In the genomic region with DNA sequence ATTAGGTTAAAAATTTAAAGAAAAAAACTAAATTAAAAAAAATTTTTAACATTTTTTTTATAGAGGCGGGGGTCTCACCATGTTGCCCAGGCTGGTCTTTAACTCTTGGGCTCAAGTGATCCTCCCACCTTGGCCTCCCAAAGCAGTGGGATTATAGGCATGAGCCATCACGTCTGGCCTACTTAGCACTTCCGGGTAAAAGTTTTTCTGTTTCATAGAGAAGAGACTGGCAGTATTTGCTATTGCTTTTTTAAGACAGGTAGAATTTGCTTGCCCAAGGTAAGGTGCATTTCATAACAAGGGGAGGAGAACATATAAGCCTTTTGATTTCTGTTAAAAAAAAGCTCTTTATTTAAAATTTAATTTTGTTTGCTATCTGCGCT, we compare ENCODE assay signal across 19 cellular contexts. TPM values are rescaled to one million over a fixed set of nuclear protein-coding genes. Genes with fewer than 3 reads are reported as not detected.
DNase-seq lines count a peak whose midpoint lies in the region; ATAC-seq, FAIRE-seq and TF ChIP-seq lines count a peak whose summit lies in the region.
"Had no signal": no experiment of that assay in that cellular context is flagged by ENCODE, and none has a peak within 500 bp of the region (broad histone marks: within the 10 kb centered on the region; RNA-seq: fewer than 3 reads in every experiment).

No MANE protein-coding gene starts in this region.

- no peak for FAIRE-seq in H1 (lab: Jason Lieb, UNC)
- FAIRE-seq: GM12878 had no signal

- no peaks in the 10 kb centered on the region for H4K20me1 ChIP-seq in H9 (ENCODE audit: control insufficient read depth, insufficient read depth, insufficient read length)
- H4K20me1 ChIP-seq in H1 (replicated peaks in 1 of 2; ENCODE audit: control insufficient read depth in 1 of 2, insufficient read depth in 2 of 2, low read length in 2 of 2), result no peaks in the 10 kb centered on the region

- CTCF ChIA-PET in activated CD4-positive, alpha-beta memory T cell treated with anti-CD3 and anti-CD28 coated beads, Interleukin-2, amount 10 ng/mL, durations not matched to agents 7 days and 5 days (lab: Charles Lee), result interaction anchor here (1.2 to 2.6 kb wide), 5 partner anchors 12 to 143 kb away, joined by 3 to 11 read pairs (median 5); a partner anchor contains a TSS
- CTCF ChIA-PET in H1 (lab: Charles Lee; ENCODE audit: partially characterized antibody), result interaction anchor here (1.0 to 1.1 kb wide), 3 partner anchors 30 to 73 kb away, joined by 3 to 4 read pairs (median 3); no protein-coding TSS in a partner anchor

- TF ChIP-seq RAD21 in H1 (IDR thresholded peaks at IDR 0.05 in 1 of 2, conservative IDR thresholded peaks at IDR 0.05 in 1 of 2; ENCODE audit: low read depth in 2 of 2, low read length in 2 of 2), result no peak

- no peak overlapping the region for H3K4me3 Mint-ChIP-seq in T-helper 1 cell treated with Interleukin-12 subunit alpha and Interleukin-12 subunit beta and Interleukin-4 antibody, amounts not matched to agents 30 μg/mL and 1 μg/mL, for 36 hours
- H3K4me3 Mint-ChIP-seq in H9, result no peak overlapping the region
- no peak overlapping the region for H3K4me3 Mint-ChIP-seq in activated CD4-positive, alpha-beta memory T cell treated with anti-CD3 and anti-CD28 coated beads, Interleukin-2, amount 10 ng/mL, durations not matched to agents 7 days and 5 days
- H3K4me3 Mint-ChIP-seq: memory B cell had no signal

- DNase-seq in T-helper 1 cell, result no peak
- DNase-seq in H9, result no peak
- DNase-seq in activated CD4-positive, alpha-beta memory T cell treated with anti-CD3 and anti-CD28 coated beads, Interleukin-2, amount 10 ng/mL, durations not matched to agents 7 days and 5 days, result no peak
- DNase-seq in H1 (ENCODE audit: low read depth in 1 of 2, low spot score in 2 of 2), result no peak
- no peak for DNase-seq in head of caudate nucleus
- DNase-seq in stimulated activated CD4-positive, alpha-beta T cell treated with anti-CD3 and anti-CD28 coated beads, Interleukin-15, amount 100 ng/mL, for 24 hours, result no peak
- DNase-seq: 8988T, NCI-H2081, NCI-H345, NCI-H774, occipital lobe, Right ventricle myocardium superior, tibial artery had no signal

- H4K8ac ChIP-seq in H9 (replicated peaks; ENCODE audit: insufficient read length, low read depth, low read length) (no peak overlapping the region), H1 (ENCODE audit: extremely low read depth, insufficient read depth, low read length) (no peak overlapping the region)

- H2BK120ac ChIP-seq in H9 (ENCODE audit: low read depth, low read length, poor library complexity, severe bottlenecking) (no peak overlapping the region), H1 (replicated peaks; ENCODE audit: low read depth, low read length) (no peak overlapping the region)

- TF ChIP-seq CTCF in H9 (conservative IDR thresholded peaks at IDR 0.05), result no peak
- no peak for TF ChIP-seq CTCF in H1 (IDR thresholded peaks at IDR 0.05; ENCODE audit: control extremely low read depth in 1 of 3, insufficient read depth in 1 of 3, low read depth in 1 of 3, low read length in 3 of 3)

- H2BK20ac ChIP-seq in H9 (ENCODE audit: low read depth, low read length, poor library complexity, severe bottlenecking) (peak overlapping the region; percentile 91), H1 (ENCODE audit: low read length) (0 out of 2 replicates have a peak overlapping the region, but pooled peaks have one; percentile 61)

- no peaks in the 10 kb centered on the region for H3K23me2 ChIP-seq in H9 (ENCODE audit: insufficient read length, low read depth, low read length, poor library complexity, severe bottlenecking)
- H3K23me2 ChIP-seq in H1 (ENCODE audit: low read depth, low read length), result no peaks in the 10 kb centered on the region

- H3T11ph ChIP-seq in H9 (ENCODE audit: low read length), result no peak overlapping the region

- no peak overlapping the region for H2BK15ac ChIP-seq in H9 (ENCODE audit: low read depth, low read length)
- no peak overlapping the region for H2BK15ac ChIP-seq in H1 (ENCODE audit: low read length)

- H2AK5ac ChIP-seq in H9 (ENCODE audit: insufficient read length, low read length) (no peak overlapping the region), H1 (ENCODE audit: low read depth, low read length) (no peak overlapping the region)

- H3K27ac Mint-ChIP-seq in T-helper 1 cell treated with Interleukin-12 subunit alpha and Interleukin-12 subunit beta and Interleukin-4 antibody, amounts not matched to agents 30 μg/mL and 1 μg/mL, for 36 hours, result peak overlapping the region; percentile 71
- H3K27ac Mint-ChIP-seq in H9, result no peak overlapping the region
- peak overlapping the region; percentile 85 for H3K27ac Mint-ChIP-seq in activated CD4-positive, alpha-beta memory T cell treated with anti-CD3 and anti-CD28 coated beads, Interleukin-2, amount 10 ng/mL, durations not matched to agents 7 days and 5 days

- H3K9me3 Mint-ChIP-seq in T-helper 1 cell treated with Interleukin-12 subunit alpha and Interleukin-12 subunit beta and Interleukin-4 antibody, amounts not matched to agents 30 μg/mL and 1 μg/mL, for 36 hours, result peaks cover 18% of the 10 kb centered on the region
- peaks cover 6 to 12% of the 10 kb centered on the region in 2 experiments; a peak in 3 of 5 replicates for H3K9me3 Mint-ChIP-seq in H9
- H3K9me3 Mint-ChIP-seq in activated CD4-positive, alpha-beta memory T cell treated with anti-CD3 and anti-CD28 coated beads, Interleukin-2, amount 10 ng/mL, durations not matched to agents 7 days and 5 days, result peaks cover 13% of the 10 kb centered on the region
- H3K9me3 Mint-ChIP-seq: memory B cell had no signal

- no peaks in the 10 kb centered on the region for H3K27me3 Mint-ChIP-seq in T-helper 1 cell treated with Interleukin-12 subunit alpha and Interleukin-12 subunit beta and Interleukin-4 antibody, amounts not matched to agents 30 μg/mL and 1 μg/mL, for 36 hours (ENCODE audit: low read depth)
- H3K27me3 Mint-ChIP-seq in H9 (ENCODE audit: low read depth), result peaks cover 3% of the 10 kb centered on the region
- H3K27me3 Mint-ChIP-seq in activated CD4-positive, alpha-beta memory T cell treated with anti-CD3 and anti-CD28 coated beads, Interleukin-2, amount 10 ng/mL, durations not matched to agents 7 days and 5 days, result no peaks in the 10 kb centered on the region
- H3K27me3 Mint-ChIP-seq: memory B cell had no signal

- H3K36me3 Mint-ChIP-seq in T-helper 1 cell treated with Interleukin-12 subunit alpha and Interleukin-12 subunit beta and Interleukin-4 antibody, amounts not matched to agents 30 μg/mL and 1 μg/mL, for 36 hours (ENCODE audit: low read depth), result peaks cover 18% of the 10 kb centered on the region
- peaks cover 3 to 13% (median 8%) of the 10 kb centered on the region in 3 experiments for H3K36me3 Mint-ChIP-seq in H9 (ENCODE audit: insufficient read depth in 1 of 3, low read depth in 3 of 3)
- peaks cover 21% of the 10 kb centered on the region for H3K36me3 Mint-ChIP-seq in activated CD4-positive, alpha-beta memory T cell treated with anti-CD3 and anti-CD28 coated beads, Interleukin-2, amount 10 ng/mL, durations not matched to agents 7 days and 5 days (ENCODE audit: low read depth)

- H3K27me3 ChIP-seq in H9 (ENCODE audit: insufficient read depth, low read length), result no peaks in the 10 kb centered on the region
- H3K27me3 ChIP-seq in H1 (replicated peaks in 1 of 4; ENCODE audit: control insufficient read depth in 3 of 4, extremely low read depth in 1 of 4, insufficient read depth in 3 of 4, low read length in 3 of 4), result no peaks in the 10 kb centered on the region; a peak in 1 of 7 replicates
- H3K27me3 ChIP-seq: adrenal gland, tibial artery had no signal

- TF ChIP-seq POLR2A in H1 (IDR thresholded peaks at IDR 0.05; ENCODE audit: control extremely low read depth in 1 of 2, low read depth in 2 of 2, low read length in 2 of 2), result no peak

- H3K79me2 ChIP-seq in H9 (ENCODE audit: insufficient read depth, low read length) (no peaks in the 10 kb centered on the region), H1 (ENCODE audit: control insufficient read depth in 1 of 2, insufficient read depth in 2 of 2, low read length in 2 of 2) (no peaks in the 10 kb centered on the region)

- H3K27ac ChIP-seq in H9 (ENCODE audit: insufficient read length, low read depth, low read length), result no peak overlapping the region
- no peak overlapping the region for H3K27ac ChIP-seq in H1 (ENCODE audit: low read depth, low read length)
- H3K27ac ChIP-seq: tibial artery had no signal

- POLR2A ChIA-PET in activated CD4-positive, alpha-beta memory T cell treated with anti-CD3 and anti-CD28 coated beads, Interleukin-2, amount 10 ng/mL, durations not matched to agents 7 days and 5 days (lab: Charles Lee), result interaction anchor here (1.2 to 11.3 kb wide), 9 partner anchors 12 to 458 kb away, joined by 3 to 234 read pairs (median 7); a partner anchor contains a TSS
- POLR2A ChIA-PET in H1 (lab: Charles Lee; ENCODE audit: partially characterized antibody), result interaction anchor here (0.9 to 8.4 kb wide), 6 partner anchors 9 to 29 kb away, joined by 3 to 72 read pairs (median 6); a partner anchor contains a TSS

- H3K4me1 ChIP-seq in H9 (ENCODE audit: insufficient read depth, low read length) (no peaks in the 10 kb centered on the region), H1 (replicated peaks in 1 of 4; ENCODE audit: control insufficient read depth in 3 of 4, insufficient read depth in 4 of 4, low read length in 3 of 4) (peaks cover 0 to 4% (median 0%) of the 10 kb centered on the region in 4 experiments; a peak in 1 of 7 replicates)
- H3K4me1 ChIP-seq: tibial artery had no signal

- H3K14ac ChIP-seq in H9 (ENCODE audit: insufficient read depth, low read length) (no peak overlapping the region), H1 (ENCODE audit: insufficient read length) (no peak overlapping the region)

- no peak overlapping the region for H3K9ac ChIP-seq in H9 (ENCODE audit: extremely low read depth, insufficient read length, low read length)
- no peak overlapping the region for H3K9ac ChIP-seq in H1 (replicated peaks in 1 of 4; ENCODE audit: extremely low read depth in 1 of 4, low read depth in 3 of 4, low read length in 3 of 4)

- no peak overlapping the region for H2BK5ac ChIP-seq in H9 (ENCODE audit: insufficient read length, low read length)
- no peak overlapping the region for H2BK5ac ChIP-seq in H1 (ENCODE audit: low read depth, low read length)

- no peak overlapping the region for H3K4me3 ChIP-seq in H1 (ENCODE audit: extremely low read depth in 1 of 4, insufficient read depth in 2 of 4, low read depth in 3 of 4, low read length in 4 of 4)
- H3K4me3 ChIP-seq: adrenal gland, GM12878, smooth muscle cell, tibial artery had no signal

- no peak for ATAC-seq in GM21515 (IDR thresholded peaks at IDR 0.05; ENCODE audit: unreplicated experiment)

- H4K5ac ChIP-seq in H9 (ENCODE audit: insufficient read length, low read depth, low read length) (no peak overlapping the region), H1 (ENCODE audit: insufficient read length, low read depth, low read length) (no peak overlapping the region)

- H2BK12ac ChIP-seq in H9 (ENCODE audit: insufficient read length, low read depth, low read length) (no peak overlapping the region), H1 (ENCODE audit: low read depth, low read length) (no peak overlapping the region)

- H3K23ac ChIP-seq in H9 (ENCODE audit: insufficient read length, low read depth, low read length) (no peak overlapping the region), H1 (ENCODE audit: insufficient read length) (no peak overlapping the region)

- no CpG with 5 or more reads among the region's 4 CpGs for WGBS in H9 (ENCODE audit: extremely low coverage, insufficient read length, low lambda C conversion rate)
- 78% methylated on average over 4 of the region's 4 CpGs; no CpG with 5 or more reads in 1 of the 2 experiments for WGBS in H1 (ENCODE audit: extremely low coverage in 1 of 2, insufficient coverage in 1 of 2, insufficient read length in 1 of 2, insufficient replicate concordance in 2 of 2, low coverage in 1 of 2, low lambda C conversion rate in 2 of 2, missing lambda C conversion rate in 1 of 2), 2 experiments

- no peak overlapping the region for H2AFZ ChIP-seq in H9 (ENCODE audit: low read length)
- H2AFZ ChIP-seq in H1 (ENCODE audit: low read length), result no peak overlapping the region

- H3K4ac ChIP-seq in H9 (ENCODE audit: low read depth, low read length) (no peak overlapping the region), H1 (replicated peaks; ENCODE audit: insufficient read length, low read depth, low read length) (no peak overlapping the region)

- H3K18ac ChIP-seq in H9 (ENCODE audit: insufficient read length, low read depth, low read length) (no peak overlapping the region), H1 (ENCODE audit: extremely low read depth, low read length) (no peak overlapping the region)

- peaks cover 26% of the 10 kb centered on the region for H3K4me1 Mint-ChIP-seq in T-helper 1 cell treated with Interleukin-12 subunit alpha and Interleukin-12 subunit beta and Interleukin-4 antibody, amounts not matched to agents 30 μg/mL and 1 μg/mL, for 36 hours (ENCODE audit: low read depth)
- no peaks in the 10 kb centered on the region for H3K4me1 Mint-ChIP-seq in H9
- H3K4me1 Mint-ChIP-seq in activated CD4-positive, alpha-beta memory T cell treated with anti-CD3 and anti-CD28 coated beads, Interleukin-2, amount 10 ng/mL, durations not matched to agents 7 days and 5 days, result peaks cover 34% of the 10 kb centered on the region

- H4K91ac ChIP-seq in H9 (ENCODE audit: insufficient read length, low read depth, low read length) (no peak overlapping the region), H1 (replicated peaks; ENCODE audit: insufficient read length, low read length) (no peak overlapping the region)

- no peaks in the 10 kb centered on the region for H3K36me3 ChIP-seq in H1 (ENCODE audit: control insufficient read depth in 2 of 4, insufficient read depth in 4 of 4, low read length in 3 of 4)
- H3K36me3 ChIP-seq: adrenal gland, tibial artery had no signal

- H3K56ac ChIP-seq in H9 (ENCODE audit: insufficient read length, low read depth, low read length), result no peak overlapping the region
- no peak overlapping the region for H3K56ac ChIP-seq in H1 (replicated peaks; ENCODE audit: insufficient read length, low read depth, low read length)

- H3K4me2 ChIP-seq in H9 (ENCODE audit: insufficient read depth, insufficient read length, low read length) (no peak overlapping the region), H1 (ENCODE audit: insufficient read depth in 1 of 2, low read depth in 2 of 2, low read length in 2 of 2) (no peak overlapping the region)
- H3K4me2 ChIP-seq: smooth muscle cell had no signal

- H3K9me3 ChIP-seq in H9 (ENCODE audit: control insufficient read depth, low read depth, low read length) (no peaks in the 10 kb centered on the region), H1 (ENCODE audit: insufficient read depth in 2 of 2, low read depth in 1 of 2, low read length in 1 of 2) (peaks cover 0 to 2% of the 10 kb centered on the region in 2 experiments; a peak in 1 of 4 replicates)
- H3K9me3 ChIP-seq: tibial artery had no signal

- intact Hi-C loops in head of caudate nucleus (cut with DNase I), result no loop called here

- H3K79me1 ChIP-seq in H9 (ENCODE audit: insufficient read depth, low read depth, low read length, poor library complexity, severe bottlenecking), result no peaks in the 10 kb centered on the region
- no peaks in the 10 kb centered on the region for H3K79me1 ChIP-seq in H1 (ENCODE audit: low read depth, low read length)

- no peak for TF ChIP-seq EP300 in H1 (IDR thresholded peaks at IDR 0.05; ENCODE audit: borderline replicate concordance in 1 of 2, low read depth in 2 of 2, low read length in 2 of 2)

RNA-seq across cellular contexts. Expression of a gene that starts 12.0 kb away (rescaled TPM):
- 80.1 and 85.2 TPM in 2 replicates for total RNA-seq in H9 (2021)
- total RNA-seq in activated CD4-positive, alpha-beta memory T cell treated with anti-CD3 and anti-CD28 coated beads, Interleukin-2, amount 10 ng/mL, durations not matched to agents 7 days and 5 days, result 10 to 100 TPM; 65.1 to 65.3 TPM
- total RNA-seq in H1 (2021; fragmentation: NEBNext Ultra II Directional; extraction: Animal tissue kit (Norgen Biotek cat#: 25700)), result 63.1 and 66.1 TPM in 2 replicates
- polyA plus RNA-seq in H1 (2011; rRNA removed), result 11.6 and 11.9 TPM in 2 replicates
- polyA plus RNA-seq in H1 (2011; cell fraction: cytosol; rRNA removed), result 16.9 TPM
- 9.7 TPM for polyA plus RNA-seq in H1 (2011; cell fraction: nucleus; rRNA removed)
- 14.3 to 21.6 TPM (median 17.4 TPM) in 4 replicates for polyA plus RNA-seq in H1 (2012, experiment 1 of 2)
- 3.4 TPM for polyA plus RNA-seq in H1 (2012, experiment 2 of 2)
- polyA plus RNA-seq in H1 (2013, experiment 1 of 2), result 22.2 TPM
- 21.7 TPM for polyA plus RNA-seq in H1 (2013, experiment 2 of 2)
- polyA minus RNA-seq in H1 (2011; rRNA and poly(A)+ RNA removed), result 38.0 and 41.9 TPM in 2 replicates
- 29.7 TPM for polyA minus RNA-seq in H1 (2011; cell fraction: cytosol; rRNA and poly(A)+ RNA removed)
- 26.0 TPM for polyA minus RNA-seq in H1 (2011; cell fraction: nucleus; rRNA and poly(A)+ RNA removed)

Comparison
In these comparisons a context has a peak if more than half of its experiments do, and no peak if none do; other contexts are left out.
1. H3K27ac Mint-ChIP-seq: peak in T-helper 1 cell treated with Interleukin-12 subunit alpha and Interleukin-12 subunit beta and Interleukin-4 antibody, amounts not matched to agents 30 μg/mL and 1 μg/mL, for 36 hours (single experiment) and activated CD4-positive, alpha-beta memory T cell treated with anti-CD3 and anti-CD28 coated beads, Interleukin-2, amount 10 ng/mL, durations not matched to agents 7 days and 5 days (single experiment); none in H9 (0 of 3).